In genomic region chr14:77654001-77654431, GRCh38 we compare ENCODE assay signal across 15 cellular contexts. TPM values are rescaled to one million over a fixed set of nuclear protein-coding genes. Genes with fewer than 3 reads are reported as not detected.
DNase-seq lines count a peak whose midpoint lies in the region; ATAC-seq lines count a peak whose summit lies in the region.
"Had no signal": no experiment of that assay in that cellular context is flagged by ENCODE, and none has a peak within 500 bp of the region (broad histone marks: within the 10 kb centered on the region; RNA-seq: fewer than 3 reads in every experiment).

No MANE protein-coding gene starts in this region.

- no peak overlapping the region for H4K91ac ChIP-seq in mesenchymal stem cell (ENCODE audit: low read length)

- H3K27me3 ChIP-seq in mesenchymal stem cell (ENCODE audit: control insufficient read depth in 1 of 2, insufficient read depth in 1 of 2, low read length in 2 of 2), result no peaks in the 10 kb centered on the region

- H3K4me2 ChIP-seq in mesenchymal stem cell (ENCODE audit: low read length, poor library complexity, severe bottlenecking), result no peak overlapping the region

- no peak overlapping the region for H3K18ac ChIP-seq in mesenchymal stem cell (ENCODE audit: low read depth in 1 of 2, low read length in 2 of 2)

- H3K4me3 ChIP-seq in mesenchymal stem cell (ENCODE audit: insufficient read depth in 1 of 2, low read depth in 1 of 2, low read length in 2 of 2), result no peak overlapping the region
- H3K4me3 ChIP-seq: coronary artery, lower lobe of right lung had no signal

- no peak overlapping the region for H3K14ac ChIP-seq in mesenchymal stem cell (ENCODE audit: low read length in 2 of 2)

- DNase-seq in DMS79 (lab: John Stamatoyannopoulos, UW) (peak; percentile 92), MV-4-11 (lab: John Stamatoyannopoulos, UW) (peak; percentile 57), SHP77 (lab: John Stamatoyannopoulos, UW) (peak; percentile 34 to 51), mesenchymal stem cell (no peak), COLO829 (ENCODE audit: low spot score) (no peak), ureter (ENCODE audit: low spot score) (no peak)
- no peak for DNase-seq in stimulated activated CD4-positive, alpha-beta T cell treated with anti-CD3 and anti-CD28 coated beads, Interleukin-4, amount 100 ng/mL, for 4 hours
- DNase-seq: activated CD4-positive, alpha-beta T cell treated with anti-CD3 and anti-CD28 coated beads for 4 hours; activated T-cell treated with anti-CD3 and anti-CD28 coated beads, Interleukin-2, amount 50 U/mL, for 48 hours; lower lobe of right lung; NCI-H1436 treated with DMSO at 0.1 percent for 48 hours; nephron progenitor cell; T-helper 1 cell had no signal

- no peaks in the 10 kb centered on the region for H3K36me3 ChIP-seq in mesenchymal stem cell (ENCODE audit: control insufficient read depth in 1 of 2, insufficient read depth in 2 of 2, low read depth in 1 of 2, low read length in 2 of 2)
- H3K36me3 ChIP-seq: lower lobe of right lung had no signal

- peak overlapping the region; percentile 13 for H4K8ac ChIP-seq in mesenchymal stem cell (ENCODE audit: low read length)

- H2BK12ac ChIP-seq in mesenchymal stem cell (ENCODE audit: low read length in 2 of 2), result peak overlapping the region in 1 of 2 experiments; percentile 3

- no peaks in the 10 kb centered on the region for H3K9me3 ChIP-seq in mesenchymal stem cell (ENCODE audit: control insufficient read depth, low read length)
- H3K9me3 ChIP-seq: lower lobe of right lung had no signal

- H3K4me1 ChIP-seq in mesenchymal stem cell (ENCODE audit: control insufficient read depth, insufficient read depth, low read depth, low read length), result peaks cover 2% of the 10 kb centered on the region
- H3K4me1 ChIP-seq: lower lobe of right lung had no signal

- no peak overlapping the region for H3K27ac ChIP-seq in mesenchymal stem cell (ENCODE audit: low read length, poor library complexity, severe bottlenecking)
- H3K27ac ChIP-seq: coronary artery, lower lobe of right lung had no signal

- no peak overlapping the region for H3K9ac ChIP-seq in mesenchymal stem cell (ENCODE audit: low read length)

- no peaks in the 10 kb centered on the region for H3K79me1 ChIP-seq in mesenchymal stem cell (replicated peaks; ENCODE audit: low read length, poor library complexity, severe bottlenecking)

- no peak overlapping the region for H2AK5ac ChIP-seq in mesenchymal stem cell (ENCODE audit: low read length, severe bottlenecking)

- ATAC-seq in GM21825 (IDR thresholded peaks at IDR 0.05; ENCODE audit: unreplicated experiment), result no peak

- H3K23ac ChIP-seq in mesenchymal stem cell (ENCODE audit: low read length in 2 of 2), result no peak overlapping the region

- H2BK5ac ChIP-seq in mesenchymal stem cell (ENCODE audit: low read depth, low read length, poor library complexity, severe bottlenecking), result no peak overlapping the region

- no peak overlapping the region for H2BK120ac ChIP-seq in mesenchymal stem cell (ENCODE audit: low read depth, low read length)

- H3K4ac ChIP-seq in mesenchymal stem cell (ENCODE audit: low read depth in 1 of 2, low read length in 2 of 2), result no peak overlapping the region

- 79% methylated on average over 11 of the region's 11 CpGs for WGBS in mesenchymal stem cell

- no peak overlapping the region for H2AFZ ChIP-seq in mesenchymal stem cell (ENCODE audit: low read depth, low read length)

- H2BK15ac ChIP-seq in mesenchymal stem cell (ENCODE audit: low read depth, poor library complexity, severe bottlenecking), result no peak overlapping the region

RNA-seq across cellular contexts. Expression of gene SPTLC2, which starts 37.6 kb away (rescaled TPM):
- 16.1 TPM for polyA plus RNA-seq in mesenchymal stem cell (2013, experiment 1 of 2)
- 15.5 TPM for polyA plus RNA-seq in mesenchymal stem cell (2013, experiment 2 of 2)
- total RNA-seq in ureter, result 49.9 TPM

RNA-seq across cellular contexts. Expression of gene ALKBH1, which starts 53.8 kb away (rescaled TPM):
- polyA plus RNA-seq in mesenchymal stem cell (2013, experiment 1 of 2), result 8.6 TPM
- polyA plus RNA-seq in mesenchymal stem cell (2013, experiment 2 of 2), result 8.4 TPM
- 16.0 TPM for total RNA-seq in ureter

RNA-seq across cellular contexts. Expression of gene SLIRP, which starts 53.9 kb away (rescaled TPM):
- polyA plus RNA-seq in mesenchymal stem cell (2013, experiment 1 of 2), result 411 TPM
- polyA plus RNA-seq in mesenchymal stem cell (2013, experiment 2 of 2), result 403 TPM
- 101 TPM for total RNA-seq in ureter

Comparison
In these comparisons a context has a peak if more than half of its experiments do, and no peak if none do; other contexts are left out.
1. DNase-seq: peak in DMS79 (single experiment), MV-4-11 (single experiment) and SHP77 (2 of 2); none in mesenchymal stem cell (single experiment), COLO829 (single experiment), ureter (single experiment) and stimulated activated CD4-positive, alpha-beta T cell treated with anti-CD3 and anti-CD28 coated beads, Interleukin-4, amount 100 ng/mL, for 4 hours (0 of 2).